Comparison of ENCODE assay signal across 13 cellular contexts in genomic region chr9:72978724-72979123, GRCh38. TPM values are rescaled to one million over a fixed set of nuclear protein-coding genes. Genes with fewer than 3 reads are reported as not detected.
A peak's percentile ranks its signal among the peaks of the same experiment; 100 is the strongest.
DNase-seq lines count a peak whose midpoint lies in the region; ATAC-seq and TF ChIP-seq lines count a peak whose summit lies in the region.
"Had no signal": no experiment of that assay in that cellular context is flagged by ENCODE, and none has a peak within 500 bp of the region (broad histone marks: within the 10 kb centered on the region; RNA-seq: fewer than 3 reads in every experiment).

No MANE protein-coding gene starts in this region.

- H3K79me2 ChIP-seq in GM23248 (ENCODE audit: insufficient read depth) (no peaks in the 10 kb centered on the region), PC-3 (ENCODE audit: low read length) (no peaks in the 10 kb centered on the region), fibroblast of lung (ENCODE audit: control insufficient read depth, insufficient read depth, low read length) (no peaks in the 10 kb centered on the region)

- no TSS peak for BruUV-seq in PC-3 (replicated peaks; lab: Mats Ljungman, UMichigan)

- H3K9ac ChIP-seq in GM23248: no peak overlapping the region
- H3K9ac ChIP-seq in PC-3 (ENCODE audit: low read length): no peak overlapping the region
- no peak overlapping the region for H3K9ac ChIP-seq in fibroblast of lung (ENCODE audit: insufficient read depth, low read length)
- H3K9ac ChIP-seq: KMS-11, neural progenitor cell had no signal

- no peak for TF ChIP-seq POLR2A in thyroid gland (IDR thresholded peaks at IDR 0.05)

- no peak for TF ChIP-seq CTCF in PC-3 (conservative IDR thresholded peaks at IDR 0.05; ENCODE audit: low read depth, low read length)
- TF ChIP-seq CTCF in fibroblast of lung (conservative IDR thresholded peaks at IDR 0.05 in 1 of 2, IDR thresholded peaks at IDR 0.05 in 1 of 2; ENCODE audit: low read depth in 1 of 2, low read length in 2 of 2): no peak
- no peak for TF ChIP-seq CTCF in thyroid gland (IDR thresholded peaks at IDR 0.05)
- no peak for TF ChIP-seq CTCF in activated CD8-positive, alpha-beta T cell treated with anti-CD3 and anti-CD28 coated beads for 36 hours (IDR thresholded peaks at IDR 0.05)

- no peaks in the 10 kb centered on the region for H3K4me1 Mint-ChIP-seq in activated CD8-positive, alpha-beta T cell treated with anti-CD3 and anti-CD28 coated beads for 36 hours (ENCODE audit: low read depth)

- no peak overlapping the region for H3K27ac ChIP-seq in GM23248
- H3K27ac ChIP-seq in PC-3 (ENCODE audit: low read length): no peak overlapping the region
- no peak overlapping the region for H3K27ac ChIP-seq in fibroblast of lung (ENCODE audit: insufficient read depth, low read length)
- H3K27ac ChIP-seq in thyroid gland: peak overlapping the region; percentile 53 to 92 (median 80)
- H3K27ac ChIP-seq: KMS-11, neural progenitor cell had no signal

- no peaks in the 10 kb centered on the region for H3K36me3 ChIP-seq in GM23248 (ENCODE audit: low read depth)
- no peaks in the 10 kb centered on the region for H3K36me3 ChIP-seq in PC-3 (ENCODE audit: low read depth, low read length)
- no peaks in the 10 kb centered on the region for H3K36me3 ChIP-seq in fibroblast of lung (ENCODE audit: control insufficient read depth, insufficient read depth, low read length)
- H3K36me3 ChIP-seq in thyroid gland: no peaks in the 10 kb centered on the region
- H3K36me3 ChIP-seq: neural progenitor cell had no signal

- peak; percentile 63 for DNase-seq in GM23248
- DNase-seq in PC-3: peak; percentile 43
- peak; percentile 26 to 46 for DNase-seq in fibroblast of lung (ENCODE audit: low read depth in 2 of 2)
- no peak for DNase-seq in thyroid gland
- no peak for DNase-seq in activated CD8-positive, alpha-beta T cell treated with anti-CD3 and anti-CD28 coated beads for 36 hours
- DNase-seq in epidermal melanocyte (ENCODE audit: insufficient read length, low spot score): no peak
- DNase-seq in NCI-H187 (lab: John Stamatoyannopoulos, UW): no peak
- DNase-seq: activated CD4-positive, CD25-positive, alpha-beta regulatory T cell treated with anti-CD3 and anti-CD28 coated beads, Interleukin-2, amount 50 U/mL, for 72 hours; Caco-2; hypothalamus; NCI-H187 treated with DMSO at 0.1 percent for 48 hours had no signal

- no peak overlapping the region for H2AFZ ChIP-seq in GM23248
- no peak overlapping the region for H2AFZ ChIP-seq in PC-3 (ENCODE audit: low read length)
- H2AFZ ChIP-seq in fibroblast of lung (ENCODE audit: low read length): no peak overlapping the region

- H3K27me3 Mint-ChIP-seq in activated CD8-positive, alpha-beta T cell treated with anti-CD3 and anti-CD28 coated beads for 36 hours: peaks cover 3% of the 10 kb centered on the region

- CTCF ChIA-PET in PC-3 (lab: Charles Lee): no interaction called here
- CTCF ChIA-PET in activated CD8-positive, alpha-beta T cell treated with anti-CD3 and anti-CD28 coated beads for 36 hours (lab: Charles Lee): no interaction called here

- in situ Hi-C loops in GM23248 (cut with MboI): no loop called here

- H3K4me3 ChIP-seq in GM23248: no peak overlapping the region
- no peak overlapping the region for H3K4me3 ChIP-seq in PC-3 (ENCODE audit: low read length)
- no peak overlapping the region for H3K4me3 ChIP-seq in fibroblast of lung (replicated peaks in 1 of 4; ENCODE audit: control extremely low read depth in 1 of 4, insufficient read depth in 1 of 4, low read depth in 3 of 4, low read length in 4 of 4)
- no peak overlapping the region for H3K4me3 ChIP-seq in thyroid gland (replicated peaks in 1 of 3)
- H3K4me3 ChIP-seq: neural progenitor cell had no signal

- no peaks in the 10 kb centered on the region for H3K9me3 Mint-ChIP-seq in activated CD8-positive, alpha-beta T cell treated with anti-CD3 and anti-CD28 coated beads for 36 hours
- H3K9me3 Mint-ChIP-seq: neural progenitor cell had no signal

- no peaks in the 10 kb centered on the region for H3K36me3 Mint-ChIP-seq in activated CD8-positive, alpha-beta T cell treated with anti-CD3 and anti-CD28 coated beads for 36 hours (ENCODE audit: low read depth)
- H3K36me3 Mint-ChIP-seq: neural progenitor cell had no signal

- ATAC-seq in PC-3: no peak
- no peak for ATAC-seq in activated CD8-positive, alpha-beta T cell treated with anti-CD3 and anti-CD28 coated beads for 36 hours

- H3K4me1 ChIP-seq in GM23248 (ENCODE audit: insufficient read depth) (peaks cover 34% of the 10 kb centered on the region), PC-3 (ENCODE audit: insufficient read depth, low read length) (no peaks in the 10 kb centered on the region), fibroblast of lung (ENCODE audit: control insufficient read depth, extremely low read depth, insufficient read depth, low read length) (no peaks in the 10 kb centered on the region), thyroid gland (peaks cover 20 to 23% of the 10 kb centered on the region in 2 donors)
- H3K4me1 ChIP-seq: neural progenitor cell had no signal

- intact Hi-C loops in PC-3 (cut with micrococcal nuclease) (no loop called here), thyroid gland (cut with DNase I) (no loop called here)
- intact Hi-C loops in activated CD8-positive, alpha-beta T cell treated with anti-CD3 and anti-CD28 coated beads for 36 hours (cut with micrococcal nuclease): no loop called here

- H3K9me3 ChIP-seq in GM23248 (ENCODE audit: low read depth) (no peaks in the 10 kb centered on the region), PC-3 (ENCODE audit: low read length) (no peaks in the 10 kb centered on the region), fibroblast of lung (ENCODE audit: control insufficient read depth, insufficient read depth, low read depth, low read length) (no peaks in the 10 kb centered on the region), thyroid gland (no peaks in the 10 kb centered on the region)
- H3K9me3 ChIP-seq: Caco-2 had no signal

- H3F3A ChIP-seq in GM23248 (ENCODE audit: insufficient read depth) (peaks cover 4% of the 10 kb centered on the region; the same call in 1 of the 2 replicates), PC-3 (ENCODE audit: low read length, unreplicated experiment) (no peaks in the 10 kb centered on the region)

- no peak overlapping the region for H3K4me3 Mint-ChIP-seq in activated CD8-positive, alpha-beta T cell treated with anti-CD3 and anti-CD28 coated beads for 36 hours
- H3K4me3 Mint-ChIP-seq: neural progenitor cell had no signal

- H3K4me2 ChIP-seq in GM23248 (ENCODE audit: unreplicated experiment): no peak overlapping the region
- no peak overlapping the region for H3K4me2 ChIP-seq in PC-3 (ENCODE audit: low read length)
- H3K4me2 ChIP-seq in fibroblast of lung (ENCODE audit: extremely low read depth, insufficient read depth, low read length): no peak overlapping the region
- H3K4me2 ChIP-seq: KMS-11, neural progenitor cell had no signal

- H3K9me2 ChIP-seq in GM23248 (ENCODE audit: insufficient read depth) (no peaks in the 10 kb centered on the region), PC-3 (replicated peaks; ENCODE audit: low read length) (no peaks in the 10 kb centered on the region)

- H4K20me1 ChIP-seq in GM23248 (ENCODE audit: insufficient read depth): no peaks in the 10 kb centered on the region
- H4K20me1 ChIP-seq in PC-3 (ENCODE audit: low read length): no peaks in the 10 kb centered on the region
- H4K20me1 ChIP-seq in fibroblast of lung (ENCODE audit: control insufficient read depth, extremely low read depth, insufficient read depth, low read length): no peaks in the 10 kb centered on the region

- H3K27me3 ChIP-seq in GM23248 (replicated peaks; ENCODE audit: insufficient read depth) (no peaks in the 10 kb centered on the region), PC-3 (ENCODE audit: low read length) (peaks cover 19% of the 10 kb centered on the region), fibroblast of lung (ENCODE audit: control insufficient read depth, insufficient read depth, low read length) (no peaks in the 10 kb centered on the region), thyroid gland (no peaks in the 10 kb centered on the region)
- H3K27me3 ChIP-seq: neural progenitor cell had no signal

- 44 to 50% methylated on average over 1 of the region's 1 CpG for WGBS in GM23248 (ENCODE audit: low coverage in 1 of 2, low lambda C conversion rate in 2 of 2, missing lambda C conversion rate in 2 of 2), 2 experiments
- WGBS in thyroid gland, 2 donors: 60% methylated on average over 1 of the region's 1 CpG

- POLR2A ChIA-PET in PC-3 (lab: Charles Lee; ENCODE audit: unreplicated experiment): no interaction called here
- POLR2A ChIA-PET in activated CD8-positive, alpha-beta T cell treated with anti-CD3 and anti-CD28 coated beads for 36 hours (lab: Charles Lee): no interaction called here

- no peak overlapping the region for H3K27ac Mint-ChIP-seq in activated CD8-positive, alpha-beta T cell treated with anti-CD3 and anti-CD28 coated beads for 36 hours
- H3K27ac Mint-ChIP-seq: neural progenitor cell had no signal

RNA-seq across cellular contexts. Expression of gene ALDH1A1, which starts 25.9 kb away (rescaled TPM):
- not detected in 2 replicates for total RNA-seq in GM23248 (2014; rRNA removed; shearing (Covaris generic))
- not detected in 2 replicates for polyA plus RNA-seq in GM23248 (2016; fragmentation: Nextera tagmentation; extraction: Ambion mirVana)
- not detected in 2 replicates for total RNA-seq in PC-3 (2014; rRNA removed)
- 45.2 and 46.1 TPM in 2 replicates for total RNA-seq in fibroblast of lung
- polyA plus RNA-seq in fibroblast of lung: 7.4 and 33.2 TPM in 2 replicates
- polyA plus RNA-seq in fibroblast of lung (2012): 4.7 and 26.2 TPM in 2 replicates
- polyA minus RNA-seq in fibroblast of lung (ENCODE audit: low replicate concordance): 3.0 TPM in 1 of 2 replicates, not detected in the other
- total RNA-seq in thyroid gland: 100 to 1,000 TPM; 237 to 323 (median 293) TPM
- not detected for total RNA-seq in activated CD8-positive, alpha-beta T cell treated with anti-CD3 and anti-CD28 coated beads for 36 hours

Comparison
In these comparisons a context has a peak if more than half of its experiments do, and no peak if none do; other contexts are left out.
1. DNase-seq: peak in GM23248 (single experiment), PC-3 (single experiment) and fibroblast of lung (2 of 2); none in thyroid gland (0 of 2), activated CD8-positive, alpha-beta T cell treated with anti-CD3 and anti-CD28 coated beads for 36 hours (single experiment), epidermal melanocyte (single experiment) and NCI-H187 (0 of 2).
2. H3K27ac ChIP-seq: peak in thyroid gland (3 of 3); none in GM23248 (single experiment), PC-3 (single experiment) and fibroblast of lung (single experiment).
3. RNA of gene ALDH1A1, which starts 25.9 kb away (total RNA-seq): 237 to 323 TPM in thyroid gland and 45.2 to 46.1 TPM in fibroblast of lung; not detected in GM23248, not detected in PC-3 and not detected in activated CD8-positive, alpha-beta T cell treated with anti-CD3 and anti-CD28 coated beads for 36 hours; every median in the first group is over 10 times any median in the second.